ENCODE assay signal across 26 cellular contexts in genomic region chr17:67227488-67227887, GRCh38. TPM values are rescaled to one million over a fixed set of nuclear protein-coding genes. Genes with fewer than 3 reads are reported as not detected.
A peak's percentile ranks its signal among the peaks of the same experiment; 100 is the strongest.
DNase-seq lines count a peak whose midpoint lies in the region; ATAC-seq and TF ChIP-seq lines count a peak whose summit lies in the region.
"Had no signal": no experiment of that assay in that cellular context is flagged by ENCODE, and none has a peak within 500 bp of the region (broad histone marks: within the 10 kb centered on the region; RNA-seq: fewer than 3 reads in every experiment).

No MANE protein-coding gene starts in this region.

- H3K36me3 Mint-ChIP-seq in CD4-positive, alpha-beta T cell (ENCODE audit: low read depth) = peaks cover 71% of the 10 kb centered on the region

- no peak overlapping the region for H3K9ac ChIP-seq in SK-N-MC (ENCODE audit: insufficient read length)

- H3K27ac ChIP-seq in CD4-positive, alpha-beta T cell (ENCODE audit: low read depth, low read length) = no peak overlapping the region
- H3K27ac ChIP-seq in SK-N-MC (peak overlapping the region; percentile 33; the same call in 1 of the 2 replicates), osteoblast (ENCODE audit: low read depth, low read length) (no peak overlapping the region)
- H3K27ac ChIP-seq: ascending aorta, esophagus squamous epithelium, psoas muscle, SJSA1, tibial nerve had no signal

- no peak for DNase-seq in CD4-positive, alpha-beta T cell
- DNase-seq in SK-N-MC (ENCODE audit: low read depth, low spot score) (no peak), fibroblast of peridontal ligament (ENCODE audit: extremely low read depth) (peak; percentile 70), osteoblast (ENCODE audit: insufficient read length, low spot score, missing footprints) (no peak), RPMI8226 (no peak), C1 segment of cervical spinal cord (lab: John Stamatoyannopoulos, UW) (no peak), SKM-1 (lab: John Stamatoyannopoulos, UW; ENCODE audit: unreplicated experiment) (no peak)
- DNase-seq: activated CD4-positive, alpha-beta T cell treated with anti-CD3 and anti-CD28 coated beads for 48 hours; DND-41; esophagus squamous epithelium; hypothalamus; left colon; NCI-H1105; NCI-H187; NCI-H2171; psoas muscle; stimulated activated CD4-positive, alpha-beta T cell treated with anti-CD3 and anti-CD28 coated beads, Interleukin-4, amount 100 ng/mL, for 4 hours; T-cell had no signal

- H3K9me3 Mint-ChIP-seq in CD4-positive, alpha-beta T cell = no peaks in the 10 kb centered on the region
- H3K9me3 Mint-ChIP-seq: activated naive CD4-positive, alpha-beta T cell treated with anti-CD3 and anti-CD28 coated beads, Interleukin-2, amount 50 U/mL, for 24 hours; GM23338; memory B cell; T-cell had no signal

- no peak for ATAC-seq in CD4-positive, alpha-beta T cell (ENCODE audit: poor library complexity)
- ATAC-seq: GM23338, left colon, psoas muscle, T-cell had no signal

- H3K4me3 Mint-ChIP-seq in CD4-positive, alpha-beta T cell = no peak overlapping the region
- H3K4me3 Mint-ChIP-seq: activated naive CD4-positive, alpha-beta T cell treated with anti-CD3 and anti-CD28 coated beads, Interleukin-2, amount 50 U/mL, for 24 hours; CD14-positive monocyte; dendritic cell treated with granulocyte-macrophage colony-stimulating factor and Interleukin-4, amounts not matched to agents 40 ng/mL and 50 ng/mL, for 4 days; GM23338; memory B cell; T-cell had no signal

- H3K4me2 ChIP-seq in osteoblast (ENCODE audit: insufficient read depth, low read length) = peak overlapping the region; percentile 35
- H3K4me2 ChIP-seq: GM23338 had no signal

- POLR2A ChIA-PET in CD4-positive, alpha-beta T cell (lab: Charles Lee) = no interaction called here

- peaks cover 36% of the 10 kb centered on the region for H3K36me3 ChIP-seq in SK-N-MC (ENCODE audit: insufficient read depth, low read length)
- H3K36me3 ChIP-seq in osteoblast (ENCODE audit: insufficient read depth, low read length) = peaks cover 1% of the 10 kb centered on the region
- H3K36me3 ChIP-seq: ascending aorta had no signal

- peaks cover 6% of the 10 kb centered on the region for H3K4me1 ChIP-seq in osteoblast (ENCODE audit: insufficient read depth, low read length)
- H3K4me1 ChIP-seq: SJSA1 had no signal

- no peaks in the 10 kb centered on the region for H3K9me3 ChIP-seq in CD4-positive, alpha-beta T cell (ENCODE audit: control insufficient read depth, low read length)
- H3K9me3 ChIP-seq in SK-N-MC (ENCODE audit: low read depth, low read length) = no peaks in the 10 kb centered on the region
- H3K9me3 ChIP-seq in osteoblast (ENCODE audit: low read depth, low read length) = no peaks in the 10 kb centered on the region
- H3K9me3 ChIP-seq: ascending aorta, esophagus squamous epithelium, psoas muscle, SJSA1, tibial nerve had no signal

- H3K79me2 ChIP-seq in osteoblast (ENCODE audit: insufficient read depth, low read length) = peaks cover 62% of the 10 kb centered on the region

- no peaks in the 10 kb centered on the region for H3K27me3 Mint-ChIP-seq in CD4-positive, alpha-beta T cell
- H3K27me3 Mint-ChIP-seq: activated naive CD4-positive, alpha-beta T cell treated with anti-CD3 and anti-CD28 coated beads, Interleukin-2, amount 50 U/mL, for 24 hours; dendritic cell treated with granulocyte-macrophage colony-stimulating factor and Interleukin-4, amounts not matched to agents 40 ng/mL and 50 ng/mL, for 4 days; memory B cell; T-cell had no signal

- no peak overlapping the region for H2AFZ ChIP-seq in osteoblast (ENCODE audit: low read length)
- H2AFZ ChIP-seq: GM23338 had no signal

- H3K4me1 Mint-ChIP-seq in CD4-positive, alpha-beta T cell (ENCODE audit: low read depth) = peaks cover 65% of the 10 kb centered on the region
- H3K4me1 Mint-ChIP-seq: GM23338 had no signal

- H4K20me1 ChIP-seq in osteoblast (ENCODE audit: insufficient read depth, low read length) = peaks cover 16% of the 10 kb centered on the region

- CTCF ChIA-PET in CD4-positive, alpha-beta T cell (lab: Charles Lee) = no interaction called here

- TF ChIP-seq CTCF in CD4-positive, alpha-beta T cell (IDR thresholded peaks at IDR 0.05) = no peak
- no peak for TF ChIP-seq CTCF in osteoblast (IDR thresholded peaks at IDR 0.05; ENCODE audit: extremely low read depth, low read depth, low read length)

- no peak overlapping the region for H3K4me3 ChIP-seq in SK-N-MC
- no peak overlapping the region for H3K4me3 ChIP-seq in osteoblast (ENCODE audit: insufficient read depth, low read length)
- H3K4me3 ChIP-seq: ascending aorta, esophagus squamous epithelium, GM23338, psoas muscle, SJSA1, tibial nerve had no signal

- H3K27ac Mint-ChIP-seq in CD4-positive, alpha-beta T cell = peak overlapping the region; percentile 17
- H3K27ac Mint-ChIP-seq: activated naive CD4-positive, alpha-beta T cell treated with anti-CD3 and anti-CD28 coated beads, Interleukin-2, amount 50 U/mL, for 24 hours; dendritic cell treated with granulocyte-macrophage colony-stimulating factor and Interleukin-4, amounts not matched to agents 40 ng/mL and 50 ng/mL, for 4 days; GM23338; memory B cell; T-cell had no signal

- intact Hi-C loops in CD4-positive, alpha-beta T cell (cut with DNase I, micrococcal nuclease) = no loop called here

- H3K27me3 ChIP-seq in CD4-positive, alpha-beta T cell (ENCODE audit: control insufficient read depth, insufficient read depth, low read length) = no peaks in the 10 kb centered on the region
- no peaks in the 10 kb centered on the region for H3K27me3 ChIP-seq in osteoblast (ENCODE audit: insufficient read depth, low read length)
- H3K27me3 ChIP-seq: ascending aorta, esophagus squamous epithelium, SJSA1, tibial nerve had no signal

RNA-seq across cellular contexts. Expression of gene HELZ, which starts 17.5 kb away (rescaled TPM):
- 100 to 1,000 TPM in 1 of 2 experiments, 10 to 100 TPM in 1; 94.8 to 107 TPM for total RNA-seq in CD4-positive, alpha-beta T cell
- total RNA-seq in osteoblast = 44.8 and 56.8 TPM in 2 replicates
